1 cellular context compared by ENCODE assay signal in the genomic region with DNA sequence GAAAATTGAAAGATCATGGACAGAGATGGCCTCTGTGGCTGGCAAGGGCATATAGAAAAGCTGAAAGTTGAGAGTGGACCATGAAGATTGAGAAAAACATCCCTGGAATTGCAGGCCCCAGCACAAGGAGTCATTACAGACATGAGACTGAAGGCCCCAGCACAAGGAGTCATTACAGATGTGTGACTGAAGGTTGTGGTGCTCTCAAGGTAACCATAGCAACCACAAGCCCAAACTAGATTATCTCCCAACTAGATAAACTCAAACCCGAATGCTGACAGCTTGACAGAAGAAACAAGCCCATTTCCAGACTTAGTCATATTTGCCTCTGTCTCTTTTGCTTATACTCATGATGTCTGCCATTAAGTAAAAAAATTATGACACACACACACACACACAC.
TF ChIP-seq lines count a peak whose summit lies in the region.

No MANE protein-coding gene starts in this region.

TF ChIP-seq in GM23338, 12 proteins besides CTCF, POLR2A, EP300 and RAD21 (continued from another document):
- no peak for TF ChIP-seq ZNF462 (CRISPR knock-in tag; IDR thresholded peaks at IDR 0.05)
- TF ChIP-seq CREB1 (CRISPR knock-in tag; IDR thresholded peaks at IDR 0.05; ENCODE audit: low read depth) = no peak
- no peak for TF ChIP-seq POLR2AphosphoS5 (IDR thresholded peaks at IDR 0.05; ENCODE audit: low read depth)
- no peak for TF ChIP-seq NANOG (IDR thresholded peaks at IDR 0.05; ENCODE audit: borderline replicate concordance)
- TF ChIP-seq EZH2phosphoT487 (IDR thresholded peaks at IDR 0.05; ENCODE audit: unreplicated experiment) = no peak
- no peak for TF ChIP-seq REST (IDR thresholded peaks at IDR 0.05; ENCODE audit: unreplicated experiment)
